Comparison of ENCODE assay signal across 23 cellular contexts in the genomic region with DNA sequence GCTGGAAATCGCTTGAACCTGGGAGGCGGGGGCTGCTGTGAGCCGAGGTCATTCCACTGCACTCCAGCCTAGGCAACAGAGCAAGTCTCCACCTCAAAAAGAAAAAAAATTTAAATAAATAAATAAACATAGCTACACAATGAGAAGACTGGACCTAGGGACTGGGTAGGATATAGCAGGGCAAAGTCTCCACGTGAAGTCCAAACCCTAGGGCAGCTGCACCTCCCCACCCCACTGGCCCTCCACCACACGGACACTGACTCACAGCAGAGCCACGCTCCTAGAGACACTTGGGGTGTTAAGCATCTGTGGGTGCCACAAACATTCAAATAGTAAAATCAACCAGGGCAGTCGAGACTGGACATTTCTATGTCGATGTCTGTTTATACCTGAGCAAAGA. TPM values are rescaled to one million over a fixed set of nuclear protein-coding genes. Genes with fewer than 3 reads are reported as not detected.
DNase-seq lines count a peak whose midpoint lies in the region; ATAC-seq, FAIRE-seq and TF ChIP-seq lines count a peak whose summit lies in the region.
"Had no signal": no experiment of that assay in that cellular context is flagged by ENCODE, and none has a peak within 500 bp of the region (broad histone marks: within the 10 kb centered on the region; RNA-seq: fewer than 3 reads in every experiment).

No MANE protein-coding gene starts in this region.

- H2BK5ac ChIP-seq in IMR-90 (ENCODE audit: low read depth, low read length, poor library complexity, severe bottlenecking) (no peak overlapping the region), trophoblast cell (ENCODE audit: low read depth, low read length, poor library complexity) (no peak overlapping the region)

- H3K9ac ChIP-seq in IMR-90 (ENCODE audit: low read depth, low read length) = no peak overlapping the region
- no peak overlapping the region for H3K9ac ChIP-seq in kidney (ENCODE audit: low read length in 2 of 2)
- H3K9ac ChIP-seq in trophoblast cell (ENCODE audit: low read length) = no peak overlapping the region

- H4K8ac ChIP-seq in IMR-90 (ENCODE audit: low read depth in 2 of 2, low read length in 2 of 2) (no peak overlapping the region), trophoblast cell (ENCODE audit: low read depth, low read length) (no peak overlapping the region)

- TF ChIP-seq CTCF in IMR-90 (conservative IDR thresholded peaks at IDR 0.05; ENCODE audit: low read depth, low read length) (no peak), kidney (IDR thresholded peaks at IDR 0.05; ENCODE audit: borderline replicate concordance, extremely low read depth, insufficient read depth) (no peak), GM10266 (IDR thresholded peaks at IDR 0.05; ENCODE audit: control insufficient read depth, insufficient read depth, low read depth, missing control alignments) (no peak), dorsolateral prefrontal cortex (IDR thresholded peaks at IDR 0.05 in 54 of 56, conservative IDR thresholded peaks at IDR 0.05 in 2 of 56; ENCODE audit: low read depth in 1 of 56, partially characterized antibody in 56 of 56) (no peak)

- H3K4me2 ChIP-seq in IMR-90 (ENCODE audit: low read depth, low read length) (peak overlapping the region; percentile 54; the same call in 1 of the 2 replicates), trophoblast cell (ENCODE audit: low read length) (no peak overlapping the region)

- H3K27ac ChIP-seq in ACC112 (ENCODE audit: low read depth, low read length) = peak overlapping the region; percentile 54; the same call in 1 of the 2 replicates
- no peak overlapping the region; the same call in 1 of the 2 replicates for H3K27ac ChIP-seq in IMR-90 (ENCODE audit: insufficient read depth, low read length)
- no peak overlapping the region for H3K27ac ChIP-seq in kidney (ENCODE audit: low read depth in 2 of 2, low read length in 2 of 2)
- no peak overlapping the region for H3K27ac ChIP-seq in trophoblast cell (ENCODE audit: low read depth, low read length)
- H3K27ac ChIP-seq in dorsolateral prefrontal cortex = no peak overlapping the region
- H3K27ac ChIP-seq: C4-2B, upper lobe of left lung had no signal

- ATAC-seq in IMR-90 (ENCODE audit: low read depth) (0 out of 2 replicates have a peak, but pooled peaks have one; percentile 15), HG03342 (IDR thresholded peaks at IDR 0.05; ENCODE audit: unreplicated experiment) (no peak)
- ATAC-seq: activated T-helper 17 cell treated with anti-CD3 and anti-CD28 coated beads, Interleukin-2, amount 50 U/mL, for 72 hours; HCT116 had no signal

- intact Hi-C loops in IMR-90 (cut with micrococcal nuclease) (no loop called here), kidney (cut with DNase I) (no loop called here), dorsolateral prefrontal cortex (cut with DNase I) (no loop called here)

- no peak overlapping the region for H2AK9ac ChIP-seq in IMR-90 (replicated peaks; ENCODE audit: low read depth, low read length, poor library complexity)

- H3K14ac ChIP-seq in IMR-90 (replicated peaks; ENCODE audit: low read depth, low read length) = 0 out of 2 replicates have a peak overlapping the region, but pooled peaks have one; percentile 40
- H3K14ac ChIP-seq in trophoblast cell (ENCODE audit: low read length) = no peak overlapping the region

- H2BK20ac ChIP-seq in IMR-90 (ENCODE audit: low read depth, low read length) = no peak overlapping the region

- no peaks in the 10 kb centered on the region for H3K9me3 ChIP-seq in IMR-90 (ENCODE audit: control insufficient read depth, insufficient read depth, low read length)
- H3K9me3 ChIP-seq in kidney (ENCODE audit: control insufficient read depth in 1 of 2, low read length in 2 of 2) = no peaks in the 10 kb centered on the region
- H3K9me3 ChIP-seq in trophoblast cell (ENCODE audit: insufficient read depth, low read depth, low read length) = peaks cover 2% of the 10 kb centered on the region
- H3K9me3 ChIP-seq: upper lobe of left lung had no signal

- H3K27me3 ChIP-seq in ACC112 (ENCODE audit: insufficient read depth, low read length) (no peaks in the 10 kb centered on the region), IMR-90 (ENCODE audit: control insufficient read depth, insufficient read depth, low read length) (no peaks in the 10 kb centered on the region), trophoblast cell (ENCODE audit: insufficient read depth, low read length) (no peaks in the 10 kb centered on the region), dorsolateral prefrontal cortex (no peaks in the 10 kb centered on the region)
- H3K27me3 ChIP-seq: upper lobe of left lung had no signal

- DNase-seq in IMR-90 (no peak), kidney (peak; percentile 31), trophoblast cell (no peak), GOT3 (lab: John Stamatoyannopoulos, UW) (no peak), GM10266 (ENCODE audit: extremely low spot score) (no peak), dorsolateral prefrontal cortex (no peak)
- DNase-seq: activated CD4-positive, alpha-beta memory T cell treated with anti-CD3 and anti-CD28 coated beads for 36 hours; activated CD4-positive, CD25-positive, alpha-beta regulatory T cell; activated CD8-positive, alpha-beta memory T cell treated with anti-CD3 and anti-CD28 coated beads, Interleukin-2, amount 50 U/mL, for 48 hours; aorta; Calu3; NCI-H2081; NCI-H345; NCI-H774; nephron progenitor cell; SW 1271; upper lobe of left lung had no signal

- BruUV-seq in IMR-90 (replicated peaks; lab: Mats Ljungman, UMichigan) = no TSS peak

- TF ChIP-seq POLR2A in IMR-90 (IDR thresholded peaks at IDR 0.05; ENCODE audit: low read depth, low read length) = no peak

- peaks cover 51% of the 10 kb centered on the region for H3K4me1 ChIP-seq in ACC112 (ENCODE audit: control insufficient read depth, insufficient read depth, low read length, unreplicated experiment)
- H3K4me1 ChIP-seq in IMR-90 (ENCODE audit: control insufficient read depth, insufficient read depth, low read length) = peaks cover 31% of the 10 kb centered on the region
- peaks cover 20 to 30% of the 10 kb centered on the region in 2 donors for H3K4me1 ChIP-seq in kidney (ENCODE audit: control insufficient read depth in 1 of 2, insufficient read depth in 1 of 2, low read depth in 1 of 2, low read length in 2 of 2)
- peaks cover 6 to 9% of the 10 kb centered on the region in 2 experiments for H3K4me1 ChIP-seq in trophoblast cell (ENCODE audit: control insufficient read depth in 1 of 2, insufficient read depth in 2 of 2, low read length in 2 of 2)

- H2AK5ac ChIP-seq in IMR-90 (ENCODE audit: low read depth, low read length) (no peak overlapping the region), trophoblast cell (ENCODE audit: low read length) (no peak overlapping the region)

- no peaks in the 10 kb centered on the region for H3K36me3 ChIP-seq in ACC112 (ENCODE audit: insufficient read depth, low read length)
- H3K36me3 ChIP-seq in IMR-90 (ENCODE audit: control insufficient read depth, insufficient read depth, low read length) = peaks cover 26% of the 10 kb centered on the region
- peaks cover 0 to 2% of the 10 kb centered on the region in 2 donors for H3K36me3 ChIP-seq in kidney (ENCODE audit: control insufficient read depth in 1 of 2, insufficient read depth in 2 of 2, low read length in 2 of 2)
- peaks cover 10 to 12% of the 10 kb centered on the region in 2 experiments for H3K36me3 ChIP-seq in trophoblast cell (ENCODE audit: control insufficient read depth in 1 of 2, insufficient read depth in 2 of 2, low read length in 2 of 2)
- H3K36me3 ChIP-seq: upper lobe of left lung had no signal

- CTCF ChIA-PET in IMR-90 (lab: Yijun Ruan, JAX) = interaction anchor here (0.6 kb wide), 1 partner anchor 79 kb away, joined by 3 read pairs; no protein-coding TSS in a partner anchor

- no peak overlapping the region for H2BK120ac ChIP-seq in IMR-90 (ENCODE audit: low read depth, low read length)
- no peak overlapping the region for H2BK120ac ChIP-seq in trophoblast cell (ENCODE audit: insufficient read depth, low read length, poor library complexity)

- peaks cover 0 to 66% of the 10 kb centered on the region in 2 experiments; a peak in 2 of 4 replicates for H3K79me1 ChIP-seq in IMR-90 (ENCODE audit: low read depth in 1 of 2, low read length in 2 of 2)
- H3K79me1 ChIP-seq in trophoblast cell (ENCODE audit: low read length) = no peaks in the 10 kb centered on the region

- POLR2A ChIA-PET in IMR-90 (lab: Charles Lee; ENCODE audit: unreplicated experiment) = no interaction called here

- no peak overlapping the region for H2BK15ac ChIP-seq in IMR-90 (ENCODE audit: low read depth, low read length)

- no peak for TF ChIP-seq RAD21 in IMR-90 (IDR thresholded peaks at IDR 0.05; ENCODE audit: low read length)

- H3K23ac ChIP-seq in IMR-90 (ENCODE audit: low read depth, low read length) = no peak overlapping the region
- H3K23ac ChIP-seq in trophoblast cell (ENCODE audit: low read length) = no peak overlapping the region

- H4K91ac ChIP-seq in IMR-90 (ENCODE audit: insufficient read depth, low read depth, low read length) (no peak overlapping the region), trophoblast cell (ENCODE audit: low read depth, low read length) (no peak overlapping the region)

- no peak overlapping the region for H4K12ac ChIP-seq in trophoblast cell (ENCODE audit: low read depth, low read length)

- no peak overlapping the region for H4K5ac ChIP-seq in IMR-90 (ENCODE audit: low read depth, low read length)

- H3K56ac ChIP-seq in IMR-90 (ENCODE audit: extremely low read depth, insufficient read depth, low read length) = no peak overlapping the region

- H3K79me2 ChIP-seq in ACC112 (ENCODE audit: control insufficient read depth, insufficient read depth, low read length, unreplicated experiment) (peaks cover 95% of the 10 kb centered on the region), trophoblast cell (ENCODE audit: control insufficient read depth, insufficient read depth, low read length, poor library complexity) (peaks cover 32% of the 10 kb centered on the region)

- dilution Hi-C loops in IMR-90 (cut with HindIII; ENCODE audit: low sequenced_read_pairs, unreplicated experiment) = no loop called here

- H2BK12ac ChIP-seq in trophoblast cell (ENCODE audit: low read length) = no peak overlapping the region

- H2AFZ ChIP-seq in ACC112 (ENCODE audit: low read length, unreplicated experiment) (no peak overlapping the region), IMR-90 (replicated peaks; ENCODE audit: low read length, poor library complexity) (no peak overlapping the region), trophoblast cell (ENCODE audit: insufficient read depth, low read length, poor library complexity) (no peak overlapping the region)

- no peak overlapping the region for H3K4me3 ChIP-seq in ACC112 (ENCODE audit: low read depth, low read length)
- no peak overlapping the region for H3K4me3 ChIP-seq in IMR-90 (ENCODE audit: insufficient read depth, low read depth, low read length)
- H3K4me3 ChIP-seq in kidney (ENCODE audit: low read length in 2 of 2) = no peak overlapping the region
- no peak overlapping the region for H3K4me3 ChIP-seq in trophoblast cell (ENCODE audit: low read depth, low read length)
- H3K4me3 ChIP-seq in dorsolateral prefrontal cortex = no peak overlapping the region
- H3K4me3 ChIP-seq: skin epidermis, upper lobe of left lung had no signal

- H4K20me1 ChIP-seq in IMR-90 (ENCODE audit: insufficient read depth, low read length) = peaks cover 99% of the 10 kb centered on the region

- WGBS in IMR-90 (ENCODE audit: extremely low coverage in 2 of 2, insufficient read length in 1 of 2), 2 experiments = 85% methylated on average over 2 of the region's 8 CpGs; no CpG with 5 or more reads in 1 of the 2 experiments
- no CpG with 5 or more reads among the region's 8 CpGs for WGBS in trophoblast cell (ENCODE audit: extremely low coverage, insufficient coverage, insufficient read length)

- no peak for FAIRE-seq in kidney (lab: Jason Lieb, UNC)

- H3K9me1 ChIP-seq in IMR-90 (ENCODE audit: insufficient read depth, low read length) = peaks cover 41% of the 10 kb centered on the region

- in situ Hi-C loops in IMR-90 (cut with MboI; ENCODE audit: low sequenced_read_pairs) = no loop called here

- H3K4ac ChIP-seq in IMR-90 (ENCODE audit: low read depth, low read length) = no peak overlapping the region
- peak overlapping the region; percentile 99 for H3K4ac ChIP-seq in trophoblast cell (ENCODE audit: low read depth, low read length)

- H3K18ac ChIP-seq in IMR-90 (ENCODE audit: low read depth, low read length) = no peak overlapping the region
- no peak overlapping the region for H3K18ac ChIP-seq in trophoblast cell (ENCODE audit: low read length)

RNA-seq across cellular contexts. Expression of gene LATS2, which starts 7.1 kb away (rescaled TPM):
- total RNA-seq in IMR-90 (2012; rRNA removed) (12.7 and 16.4 TPM in 2 replicates), kidney (26.3 TPM), dorsolateral prefrontal cortex (10 to 100 TPM in 12 of 120 experiments, 1 to 10 TPM in 108; 2.5 to 18.2 (median 6.0) TPM)
- polyA plus RNA-seq in IMR-90 (2012; rRNA removed) (22.4 and 36.9 TPM in 2 replicates), kidney (ENCODE audit: insufficient read depth, low read depth, low replicate concordance) (5.5 TPM)
- 18.2 and 24.6 TPM in 2 replicates for polyA plus RNA-seq in IMR-90 (2012; cell fraction: cytosol; rRNA removed)
- polyA plus RNA-seq in IMR-90 (2012; cell fraction: nucleus; rRNA removed; ENCODE audit: low replicate concordance) = 41.2 and 51.8 TPM in 2 replicates
- polyA plus RNA-seq in trophoblast cell (2013) = 33.1 and 34.6 TPM in 2 replicates
